In genomic region chr1:112514901-112515300, GRCh38 we compare ENCODE assay signal across 22 cellular contexts. TPM values are rescaled to one million over a fixed set of nuclear protein-coding genes. Genes with fewer than 3 reads are reported as not detected.
DNase-seq lines count a peak whose midpoint lies in the region; ATAC-seq and TF ChIP-seq lines count a peak whose summit lies in the region.
"Had no signal": no experiment of that assay in that cellular context is flagged by ENCODE, and none has a peak within 500 bp of the region (broad histone marks: within the 10 kb centered on the region; RNA-seq: fewer than 3 reads in every experiment).

No MANE protein-coding gene starts in this region.

- H3K4me1 Mint-ChIP-seq in activated T-helper 2 cell treated with anti-CD3 and anti-CD28 coated beads, Interferon-gamma antibody, Interleukin-2, Interleukin-4, amounts not matched to agents 10 μg/mL and 5 μg/mL and 100 μg/mL, durations not matched to agents 14 hours and 24 hours and 36 hours (ENCODE audit: low read depth), result no peaks in the 10 kb centered on the region

- H4K91ac ChIP-seq in IMR-90 (ENCODE audit: insufficient read depth, low read depth, low read length), result peak overlapping the region; percentile 48; the same call in 1 of the 2 replicates

- CTCF ChIA-PET in IMR-90 (lab: Yijun Ruan, JAX), result interaction anchor here (1.7 kb wide), 1 partner anchor 13 kb away, joined by 7 read pairs; no protein-coding TSS in a partner anchor

- peak overlapping the region; percentile 69; the same call in 1 of the 2 replicates for H4K5ac ChIP-seq in IMR-90 (ENCODE audit: low read depth, low read length)

- H3K9me3 ChIP-seq in IMR-90 (ENCODE audit: control insufficient read depth, insufficient read depth, low read length), result no peaks in the 10 kb centered on the region
- H3K9me3 ChIP-seq: A549, Caco-2, HAP-1, SK-N-SH had no signal

- H3K23ac ChIP-seq in IMR-90 (ENCODE audit: low read depth, low read length), result no peak overlapping the region

- no peak overlapping the region for H3K27ac Mint-ChIP-seq in activated T-helper 2 cell treated with anti-CD3 and anti-CD28 coated beads, Interferon-gamma antibody, Interleukin-2, Interleukin-4, amounts not matched to agents 10 μg/mL and 5 μg/mL and 100 μg/mL, durations not matched to agents 14 hours and 24 hours and 36 hours
- H3K27ac Mint-ChIP-seq: CD4-positive, alpha-beta T cell; GM23338 had no signal

- H2BK20ac ChIP-seq in IMR-90 (ENCODE audit: low read depth, low read length), result peak overlapping the region; percentile 41

- no peak overlapping the region for H3K4me2 ChIP-seq in IMR-90 (ENCODE audit: low read depth, low read length)
- H3K4me2 ChIP-seq: A549, GM23338, SK-N-SH had no signal

- peak overlapping the region; percentile 87; the same call in 1 of the 2 replicates for H3K27ac ChIP-seq in IMR-90 (ENCODE audit: insufficient read depth, low read length)
- H3K27ac ChIP-seq: A549, RWPE1 had no signal

- H3K9ac ChIP-seq in IMR-90 (ENCODE audit: low read depth, low read length), result no peak overlapping the region
- H3K9ac ChIP-seq: SK-N-SH had no signal

- TF ChIP-seq RAD21 in IMR-90 (IDR thresholded peaks at IDR 0.05; ENCODE audit: low read length), result no peak

- POLR2A ChIA-PET in IMR-90 (lab: Charles Lee; ENCODE audit: unreplicated experiment), result interaction anchor here (0.6 kb wide), 1 partner anchor 40 kb away, joined by 3 read pairs; no protein-coding TSS in a partner anchor

- peak overlapping the region; percentile 47 for H2BK5ac ChIP-seq in IMR-90 (ENCODE audit: low read depth, low read length, poor library complexity, severe bottlenecking)

- DNase-seq in IMR-90, result no peak
- DNase-seq in amniotic epithelial cell (ENCODE audit: low read depth), result peak; percentile 53
- peak; percentile 57 for DNase-seq in fibroblast of peridontal ligament (ENCODE audit: extremely low read depth)
- DNase-seq in posterior vena cava (ENCODE audit: low spot score), result peak; percentile 73
- no peak for DNase-seq in foreskin melanocyte
- DNase-seq in activated CD8-positive, alpha-beta memory T cell treated with anti-CD3 and anti-CD28 coated beads, Interleukin-2, amount 50 U/mL, for 4 hours, result no peak
- DNase-seq in activated T-helper 2 cell treated with anti-CD3 and anti-CD28 coated beads, Interferon-gamma antibody, Interleukin-2, Interleukin-4, amounts not matched to agents 10 μg/mL and 5 μg/mL and 100 μg/mL, durations not matched to agents 14 hours and 24 hours and 36 hours (ENCODE audit: low spot score), result no peak
- DNase-seq: Caco-2; CD4-positive, alpha-beta T cell; DMS 273 treated with DMSO at 0.1 percent for 48 hours; DMS79 treated with DMSO at 0.1 percent for 48 hours; NCI-H1417; NCI-H1694 treated with DMSO at 0.1 percent for 48 hours; NCI-H748 treated with DMSO at 0.1 percent for 48 hours; SHP77 treated with DMSO at 0.1 percent for 48 hours; SK-N-SH had no signal

- H3K4ac ChIP-seq in IMR-90 (ENCODE audit: low read depth, low read length), result 0 out of 2 replicates have a peak overlapping the region, but pooled peaks have one; percentile 57

- no peak overlapping the region for H3K4me3 Mint-ChIP-seq in activated T-helper 2 cell treated with anti-CD3 and anti-CD28 coated beads, Interferon-gamma antibody, Interleukin-2, Interleukin-4, amounts not matched to agents 10 μg/mL and 5 μg/mL and 100 μg/mL, durations not matched to agents 14 hours and 24 hours and 36 hours (ENCODE audit: low read depth)
- H3K4me3 Mint-ChIP-seq: CD4-positive, alpha-beta T cell; GM23338 had no signal

- in situ Hi-C loops in IMR-90 (cut with MboI; ENCODE audit: low sequenced_read_pairs), result no loop called here

- H3K27me3 Mint-ChIP-seq in activated T-helper 2 cell treated with anti-CD3 and anti-CD28 coated beads, Interferon-gamma antibody, Interleukin-2, Interleukin-4, amounts not matched to agents 10 μg/mL and 5 μg/mL and 100 μg/mL, durations not matched to agents 14 hours and 24 hours and 36 hours (ENCODE audit: low read depth), result peaks cover 21% of the 10 kb centered on the region

- no TSS peak for BruUV-seq in IMR-90 (replicated peaks; lab: Mats Ljungman, UMichigan)

- peak overlapping the region; percentile 86 for H3K18ac ChIP-seq in IMR-90 (ENCODE audit: low read depth, low read length)

- peaks cover 17% of the 10 kb centered on the region for H4K20me1 ChIP-seq in IMR-90 (ENCODE audit: insufficient read depth, low read length)

- no peak overlapping the region; the same call in 1 of the 2 replicates for H3K14ac ChIP-seq in IMR-90 (replicated peaks; ENCODE audit: low read depth, low read length)

- H3K79me1 ChIP-seq in IMR-90 (ENCODE audit: low read depth in 1 of 2, low read length in 2 of 2), result no peaks in the 10 kb centered on the region

- H3K36me3 ChIP-seq in IMR-90 (ENCODE audit: control insufficient read depth, insufficient read depth, low read length), result peaks cover 5% of the 10 kb centered on the region; the same call in 1 of the 2 replicates
- H3K36me3 ChIP-seq: HAP-1 had no signal

- H3K36me3 Mint-ChIP-seq in activated T-helper 2 cell treated with anti-CD3 and anti-CD28 coated beads, Interferon-gamma antibody, Interleukin-2, Interleukin-4, amounts not matched to agents 10 μg/mL and 5 μg/mL and 100 μg/mL, durations not matched to agents 14 hours and 24 hours and 36 hours (ENCODE audit: low read depth), result no peaks in the 10 kb centered on the region

- H3K9me1 ChIP-seq in IMR-90 (ENCODE audit: insufficient read depth, low read length), result peaks cover 23% of the 10 kb centered on the region

- H3K9me3 Mint-ChIP-seq in activated T-helper 2 cell treated with anti-CD3 and anti-CD28 coated beads, Interferon-gamma antibody, Interleukin-2, Interleukin-4, amounts not matched to agents 10 μg/mL and 5 μg/mL and 100 μg/mL, durations not matched to agents 14 hours and 24 hours and 36 hours, result no peaks in the 10 kb centered on the region
- H3K9me3 Mint-ChIP-seq: CD4-positive, alpha-beta T cell; GM23338 had no signal

- H4K8ac ChIP-seq in IMR-90 (ENCODE audit: low read depth in 2 of 2, low read length in 2 of 2), result no peak overlapping the region

- intact Hi-C loops in IMR-90 (cut with micrococcal nuclease) (loop anchor here (5.0 kb wide), 1 partner anchor 192 kb away; the partner anchor contains the start of gene RHOC), posterior vena cava (cut with DNase I) (no loop called here)
- intact Hi-C loops in activated T-helper 2 cell treated with anti-CD3 and anti-CD28 coated beads, Interferon-gamma antibody, Interleukin-2, Interleukin-4, amounts not matched to agents 10 μg/mL and 5 μg/mL and 100 μg/mL, durations not matched to agents 14 hours and 24 hours and 36 hours (cut with micrococcal nuclease), result no loop called here

- peak overlapping the region; percentile 61 for H2AK5ac ChIP-seq in IMR-90 (ENCODE audit: low read depth, low read length)

- peaks cover 31% of the 10 kb centered on the region for H3K4me1 ChIP-seq in IMR-90 (ENCODE audit: control insufficient read depth, insufficient read depth, low read length)
- H3K4me1 ChIP-seq: Caco-2, HAP-1 had no signal

- H2BK15ac ChIP-seq in IMR-90 (ENCODE audit: low read depth, low read length), result peak overlapping the region; percentile 57; the same call in 1 of the 3 replicates

- no peak for TF ChIP-seq CTCF in IMR-90 (conservative IDR thresholded peaks at IDR 0.05; ENCODE audit: low read depth, low read length)

- H3K4me3 ChIP-seq in IMR-90 (ENCODE audit: insufficient read depth, low read depth, low read length), result no peak overlapping the region
- H3K4me3 ChIP-seq: A549, GM12878, GM23338, HAP-1 had no signal

- H3K27me3 ChIP-seq in IMR-90 (ENCODE audit: control insufficient read depth, insufficient read depth, low read length), result peaks cover 9% of the 10 kb centered on the region

- TF ChIP-seq POLR2A in IMR-90 (IDR thresholded peaks at IDR 0.05; ENCODE audit: low read depth, low read length), result no peak

- 100% methylated on average over 8 of the region's 12 CpGs; no CpG with 5 or more reads in 1 of the 2 experiments for WGBS in IMR-90 (ENCODE audit: extremely low coverage in 2 of 2, insufficient read length in 1 of 2), 2 experiments

- H2AFZ ChIP-seq in IMR-90 (replicated peaks; ENCODE audit: low read length, poor library complexity), result no peak overlapping the region
- H2AFZ ChIP-seq: GM23338 had no signal

- peak overlapping the region; percentile 30; the same call in 1 of the 2 replicates for H2BK120ac ChIP-seq in IMR-90 (ENCODE audit: low read depth, low read length)

- H3K56ac ChIP-seq in IMR-90 (ENCODE audit: extremely low read depth, insufficient read depth, low read length), result no peak overlapping the region

- ATAC-seq in IMR-90 (ENCODE audit: low read depth), result no peak
- no peak for ATAC-seq in HG02623 (IDR thresholded peaks at IDR 0.05; ENCODE audit: unreplicated experiment)
- ATAC-seq: GM12878 had no signal

- dilution Hi-C loops in IMR-90 (cut with HindIII; ENCODE audit: low sequenced_read_pairs, unreplicated experiment), result no loop called here

- H2AK9ac ChIP-seq in IMR-90 (replicated peaks; ENCODE audit: low read depth, low read length, poor library complexity), result no peak overlapping the region

TF ChIP-seq in IMR-90, 13 proteins besides CTCF, POLR2A, EP300 and RAD21 (continues in another document):
- TF ChIP-seq CHD1 (IDR thresholded peaks at IDR 0.05; ENCODE audit: low read depth, low read length) (no peak), ELK1 (IDR thresholded peaks at IDR 0.05; ENCODE audit: borderline replicate concordance, low read depth, low read length) (no peak), RCOR1 (IDR thresholded peaks at IDR 0.05; ENCODE audit: insufficient replicate concordance, low read length) (no peak), FOS (IDR thresholded peaks at IDR 0.05; ENCODE audit: low read depth, low read length) (no peak), CEBPB (IDR thresholded peaks at IDR 0.05; ENCODE audit: low read depth, low read length) (no peak), RFX5 (IDR thresholded peaks at IDR 0.05; ENCODE audit: low read depth, low read length) (no peak), NFE2L2 (IDR thresholded peaks at IDR 0.05; ENCODE audit: low read depth, low read length) (no peak)

RNA-seq across cellular contexts. Expression of gene WNT2B, which starts 6.1 kb away (rescaled TPM):
- total RNA-seq in IMR-90 (2012; rRNA removed) (0.54 and 0.56 TPM in 2 replicates), posterior vena cava (1 to 10 TPM; 2.5 to 3.2 TPM)
- polyA plus RNA-seq in IMR-90 (2012; rRNA removed), result 0.50 TPM in 2 replicates
- 0.16 and 0.30 TPM in 2 replicates for polyA plus RNA-seq in IMR-90 (2012; cell fraction: cytosol; rRNA removed)
- 3.6 and 4.1 TPM in 2 replicates for polyA plus RNA-seq in IMR-90 (2012; cell fraction: nucleus; rRNA removed; ENCODE audit: low replicate concordance)
- 0.16 TPM in 1 of 2 replicates, not detected in the other for total RNA-seq in activated T-helper 2 cell treated with anti-CD3 and anti-CD28 coated beads, Interferon-gamma antibody, Interleukin-2, Interleukin-4, amounts not matched to agents 10 μg/mL and 5 μg/mL and 100 μg/mL, durations not matched to agents 14 hours and 24 hours and 36 hours

Comparison
In these comparisons a context has a peak if more than half of its experiments do, and no peak if none do; other contexts are left out.
1. DNase-seq: peak in amniotic epithelial cell (single experiment), fibroblast of peridontal ligament (single experiment) and posterior vena cava (single experiment); none in IMR-90 (single experiment), foreskin melanocyte (single experiment), activated CD8-positive, alpha-beta memory T cell treated with anti-CD3 and anti-CD28 coated beads, Interleukin-2, amount 50 U/mL, for 4 hours (single experiment) and activated T-helper 2 cell treated with anti-CD3 and anti-CD28 coated beads, Interferon-gamma antibody, Interleukin-2, Interleukin-4, amounts not matched to agents 10 μg/mL and 5 μg/mL and 100 μg/mL, durations not matched to agents 14 hours and 24 hours and 36 hours (single experiment).